In genomic region chr16:63289834-63290460, GRCh38 we compare ENCODE assay signal across 8 cellular contexts.
DNase-seq lines count a peak whose midpoint lies in the region; ATAC-seq, FAIRE-seq and TF ChIP-seq lines count a peak whose summit lies in the region.

No MANE protein-coding gene starts in this region.

- DNase-seq in AG09319 (ENCODE audit: extremely low read depth, low read depth) (no peak), H54 (ENCODE audit: insufficient read length, low spot score) (peak; percentile 13), NCI-H345 treated with DMSO at 0.1 percent for 48 hours (lab: John Stamatoyannopoulos, UW; ENCODE audit: unreplicated experiment) (peak; percentile 1), brain microvascular endothelial cell (no peak), left lobe of liver (ENCODE audit: low spot score) (no peak)
- DNase-seq in activated naive CD4-positive, alpha-beta T cell treated with anti-CD3 and anti-CD28 coated beads, Interleukin-2, amount 10 ng/mL, durations not matched to agents 7 days and 5 days, result no peak

- no peak overlapping the region for H3K27ac Mint-ChIP-seq in activated naive CD4-positive, alpha-beta T cell treated with anti-CD3 and anti-CD28 coated beads, Interleukin-2, amount 10 ng/mL, durations not matched to agents 7 days and 5 days

- H3K4me1 Mint-ChIP-seq in activated naive CD4-positive, alpha-beta T cell treated with anti-CD3 and anti-CD28 coated beads, Interleukin-2, amount 10 ng/mL, durations not matched to agents 7 days and 5 days, result no peaks in the 10 kb centered on the region

- CTCF ChIA-PET in activated naive CD4-positive, alpha-beta T cell treated with anti-CD3 and anti-CD28 coated beads, Interleukin-2, amount 10 ng/mL, durations not matched to agents 7 days and 5 days (lab: Charles Lee), result no interaction called here

- FAIRE-seq in H54 (lab: Jason Lieb, UNC), result peak; percentile 86

- peak; percentile 32 for TF ChIP-seq CTCF in AG09319 (IDR thresholded peaks at IDR 0.05; ENCODE audit: low read depth, low read length)
- peak; percentile 41 for TF ChIP-seq CTCF in brain microvascular endothelial cell (IDR thresholded peaks at IDR 0.05; ENCODE audit: low read depth, low read length, missing control alignments)

- H3K36me3 Mint-ChIP-seq in activated naive CD4-positive, alpha-beta T cell treated with anti-CD3 and anti-CD28 coated beads, Interleukin-2, amount 10 ng/mL, durations not matched to agents 7 days and 5 days, result no peaks in the 10 kb centered on the region

- no peaks in the 10 kb centered on the region for H3K27me3 Mint-ChIP-seq in activated naive CD4-positive, alpha-beta T cell treated with anti-CD3 and anti-CD28 coated beads, Interleukin-2, amount 10 ng/mL, durations not matched to agents 7 days and 5 days

- no peaks in the 10 kb centered on the region for H3K27me3 ChIP-seq in brain microvascular endothelial cell (replicated peaks)

- in situ Hi-C loops in brain microvascular endothelial cell (cut with HindIII; ENCODE audit: low pct_ligation_motif_present, low sequenced_read_pairs), result no loop called here

- no peak for TF ChIP-seq POLR2A in H54 (IDR thresholded peaks at IDR 0.05; ENCODE audit: low read depth, low read length)

- no peak overlapping the region for H3K27ac ChIP-seq in brain microvascular endothelial cell

- H3K36me3 ChIP-seq in brain microvascular endothelial cell (replicated peaks), result no peaks in the 10 kb centered on the region

- peak; percentile 95 for ATAC-seq in left lobe of liver
- ATAC-seq in HG03565 (IDR thresholded peaks at IDR 0.05; ENCODE audit: unreplicated experiment), result no peak
- no peak for ATAC-seq in GM21825 (IDR thresholded peaks at IDR 0.05; ENCODE audit: unreplicated experiment)

- no peak overlapping the region for H3K4me3 ChIP-seq in brain microvascular endothelial cell (ENCODE audit: low read depth, low read length)

- H3K9me3 Mint-ChIP-seq in activated naive CD4-positive, alpha-beta T cell treated with anti-CD3 and anti-CD28 coated beads, Interleukin-2, amount 10 ng/mL, durations not matched to agents 7 days and 5 days, result peaks cover 5% of the 10 kb centered on the region

- H3K4me3 Mint-ChIP-seq in activated naive CD4-positive, alpha-beta T cell treated with anti-CD3 and anti-CD28 coated beads, Interleukin-2, amount 10 ng/mL, durations not matched to agents 7 days and 5 days, result no peak overlapping the region

Comparison
In these comparisons a context has a peak if more than half of its experiments do, and no peak if none do; other contexts are left out.
1. DNase-seq: peak in H54 (single experiment) and NCI-H345 treated with DMSO at 0.1 percent for 48 hours (single experiment); none in AG09319 (single experiment), brain microvascular endothelial cell (single experiment), left lobe of liver (single experiment) and activated naive CD4-positive, alpha-beta T cell treated with anti-CD3 and anti-CD28 coated beads, Interleukin-2, amount 10 ng/mL, durations not matched to agents 7 days and 5 days (single experiment).